In the genomic region with DNA sequence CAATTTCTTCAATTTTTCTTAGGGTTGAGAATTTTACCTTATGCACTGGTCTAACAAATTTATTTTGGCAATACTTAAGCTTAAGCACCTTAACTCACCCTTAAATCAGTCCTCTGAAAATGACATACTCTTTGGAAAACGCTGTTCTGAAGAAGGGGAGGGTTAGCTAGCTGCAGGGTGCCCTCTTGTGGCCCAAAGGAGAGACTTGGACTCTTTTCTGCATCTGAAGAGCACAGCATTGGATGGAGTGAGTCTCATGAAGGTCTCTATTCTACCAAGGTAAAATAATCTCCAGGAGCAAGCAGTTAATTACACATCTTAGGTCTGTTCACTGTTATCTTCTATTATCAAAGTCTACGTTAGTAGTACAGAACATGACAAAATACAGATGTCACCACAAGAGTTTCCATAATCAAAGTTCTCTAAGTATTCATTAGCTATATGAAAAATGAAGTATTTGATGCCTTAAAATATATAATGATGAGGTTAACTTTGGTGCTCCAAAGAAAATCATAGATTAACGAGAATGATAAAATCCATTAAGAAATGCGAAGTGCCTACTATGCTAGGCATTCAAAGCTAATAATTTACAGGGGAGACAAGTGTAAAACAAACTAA, we compare ENCODE assay signal across 1 cellular context.
TF ChIP-seq lines count a peak whose summit lies in the region.

No MANE protein-coding gene starts in this region.

TF ChIP-seq in WTC11, 78 proteins besides CTCF, POLR2A, EP300 and RAD21 (continued from another document):
- TF ChIP-seq ESRRA (CRISPR knock-in tag; IDR thresholded peaks at IDR 0.05; ENCODE audit: borderline replicate concordance): no peak
- TF ChIP-seq, protein P1, sequence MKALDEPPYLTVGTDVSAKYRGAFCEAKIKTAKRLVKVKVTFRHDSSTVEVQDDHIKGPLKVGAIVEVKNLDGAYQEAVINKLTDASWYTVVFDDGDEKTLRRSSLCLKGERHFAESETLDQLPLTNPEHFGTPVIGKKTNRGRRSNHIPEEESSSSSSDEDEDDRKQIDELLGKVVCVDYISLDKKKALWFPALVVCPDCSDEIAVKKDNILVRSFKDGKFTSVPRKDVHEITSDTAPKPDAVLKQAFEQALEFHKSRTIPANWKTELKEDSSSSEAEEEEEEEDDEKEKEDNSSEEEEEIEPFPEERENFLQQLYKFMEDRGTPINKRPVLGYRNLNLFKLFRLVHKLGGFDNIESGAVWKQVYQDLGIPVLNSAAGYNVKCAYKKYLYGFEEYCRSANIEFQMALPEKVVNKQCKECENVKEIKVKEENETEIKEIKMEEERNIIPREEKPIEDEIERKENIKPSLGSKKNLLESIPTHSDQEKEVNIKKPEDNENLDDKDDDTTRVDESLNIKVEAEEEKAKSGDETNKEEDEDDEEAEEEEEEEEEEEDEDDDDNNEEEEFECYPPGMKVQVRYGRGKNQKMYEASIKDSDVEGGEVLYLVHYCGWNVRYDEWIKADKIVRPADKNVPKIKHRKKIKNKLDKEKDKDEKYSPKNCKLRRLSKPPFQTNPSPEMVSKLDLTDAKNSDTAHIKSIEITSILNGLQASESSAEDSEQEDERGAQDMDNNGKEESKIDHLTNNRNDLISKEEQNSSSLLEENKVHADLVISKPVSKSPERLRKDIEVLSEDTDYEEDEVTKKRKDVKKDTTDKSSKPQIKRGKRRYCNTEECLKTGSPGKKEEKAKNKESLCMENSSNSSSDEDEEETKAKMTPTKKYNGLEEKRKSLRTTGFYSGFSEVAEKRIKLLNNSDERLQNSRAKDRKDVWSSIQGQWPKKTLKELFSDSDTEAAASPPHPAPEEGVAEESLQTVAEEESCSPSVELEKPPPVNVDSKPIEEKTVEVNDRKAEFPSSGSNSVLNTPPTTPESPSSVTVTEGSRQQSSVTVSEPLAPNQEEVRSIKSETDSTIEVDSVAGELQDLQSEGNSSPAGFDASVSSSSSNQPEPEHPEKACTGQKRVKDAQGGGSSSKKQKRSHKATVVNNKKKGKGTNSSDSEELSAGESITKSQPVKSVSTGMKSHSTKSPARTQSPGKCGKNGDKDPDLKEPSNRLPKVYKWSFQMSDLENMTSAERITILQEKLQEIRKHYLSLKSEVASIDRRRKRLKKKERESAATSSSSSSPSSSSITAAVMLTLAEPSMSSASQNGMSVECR (CRISPR knock-in tag; IDR thresholded peaks at IDR 0.05; ENCODE audit: borderline replicate concordance): no peak
- TF ChIP-seq TCF7 (CRISPR knock-in tag; IDR thresholded peaks at IDR 0.05; ENCODE audit: low read depth): no peak
- TF ChIP-seq, protein P2, sequence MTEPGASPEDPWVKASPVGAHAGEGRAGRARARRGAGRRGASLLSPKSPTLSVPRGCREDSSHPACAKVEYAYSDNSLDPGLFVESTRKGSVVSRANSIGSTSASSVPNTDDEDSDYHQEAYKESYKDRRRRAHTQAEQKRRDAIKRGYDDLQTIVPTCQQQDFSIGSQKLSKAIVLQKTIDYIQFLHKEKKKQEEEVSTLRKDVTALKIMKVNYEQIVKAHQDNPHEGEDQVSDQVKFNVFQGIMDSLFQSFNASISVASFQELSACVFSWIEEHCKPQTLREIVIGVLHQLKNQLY (CRISPR knock-in tag; IDR thresholded peaks at IDR 0.05): no peak
- TF ChIP-seq RELA (CRISPR knock-in tag; IDR thresholded peaks at IDR 0.05; ENCODE audit: borderline replicate concordance): no peak
- no peak for TF ChIP-seq SMAD3 (CRISPR knock-in tag; IDR thresholded peaks at IDR 0.05; ENCODE audit: borderline replicate concordance)
- no peak for TF ChIP-seq KAT7 (CRISPR knock-in tag; IDR thresholded peaks at IDR 0.05; ENCODE audit: borderline replicate concordance)
- TF ChIP-seq, protein P3, sequence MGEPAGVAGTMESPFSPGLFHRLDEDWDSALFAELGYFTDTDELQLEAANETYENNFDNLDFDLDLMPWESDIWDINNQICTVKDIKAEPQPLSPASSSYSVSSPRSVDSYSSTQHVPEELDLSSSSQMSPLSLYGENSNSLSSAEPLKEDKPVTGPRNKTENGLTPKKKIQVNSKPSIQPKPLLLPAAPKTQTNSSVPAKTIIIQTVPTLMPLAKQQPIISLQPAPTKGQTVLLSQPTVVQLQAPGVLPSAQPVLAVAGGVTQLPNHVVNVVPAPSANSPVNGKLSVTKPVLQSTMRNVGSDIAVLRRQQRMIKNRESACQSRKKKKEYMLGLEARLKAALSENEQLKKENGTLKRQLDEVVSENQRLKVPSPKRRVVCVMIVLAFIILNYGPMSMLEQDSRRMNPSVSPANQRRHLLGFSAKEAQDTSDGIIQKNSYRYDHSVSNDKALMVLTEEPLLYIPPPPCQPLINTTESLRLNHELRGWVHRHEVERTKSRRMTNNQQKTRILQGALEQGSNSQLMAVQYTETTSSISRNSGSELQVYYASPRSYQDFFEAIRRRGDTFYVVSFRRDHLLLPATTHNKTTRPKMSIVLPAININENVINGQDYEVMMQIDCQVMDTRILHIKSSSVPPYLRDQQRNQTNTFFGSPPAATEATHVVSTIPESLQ (CRISPR knock-in tag; IDR thresholded peaks at IDR 0.05): no peak
- TF ChIP-seq, protein P4, sequence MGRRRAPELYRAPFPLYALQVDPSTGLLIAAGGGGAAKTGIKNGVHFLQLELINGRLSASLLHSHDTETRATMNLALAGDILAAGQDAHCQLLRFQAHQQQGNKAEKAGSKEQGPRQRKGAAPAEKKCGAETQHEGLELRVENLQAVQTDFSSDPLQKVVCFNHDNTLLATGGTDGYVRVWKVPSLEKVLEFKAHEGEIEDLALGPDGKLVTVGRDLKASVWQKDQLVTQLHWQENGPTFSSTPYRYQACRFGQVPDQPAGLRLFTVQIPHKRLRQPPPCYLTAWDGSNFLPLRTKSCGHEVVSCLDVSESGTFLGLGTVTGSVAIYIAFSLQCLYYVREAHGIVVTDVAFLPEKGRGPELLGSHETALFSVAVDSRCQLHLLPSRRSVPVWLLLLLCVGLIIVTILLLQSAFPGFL (CRISPR knock-in tag; IDR thresholded peaks at IDR 0.05; ENCODE audit: borderline replicate concordance): no peak
- no peak for TF ChIP-seq SP1 (CRISPR knock-in tag; conservative IDR thresholded peaks at IDR 0.05)
- TF ChIP-seq, protein P5, sequence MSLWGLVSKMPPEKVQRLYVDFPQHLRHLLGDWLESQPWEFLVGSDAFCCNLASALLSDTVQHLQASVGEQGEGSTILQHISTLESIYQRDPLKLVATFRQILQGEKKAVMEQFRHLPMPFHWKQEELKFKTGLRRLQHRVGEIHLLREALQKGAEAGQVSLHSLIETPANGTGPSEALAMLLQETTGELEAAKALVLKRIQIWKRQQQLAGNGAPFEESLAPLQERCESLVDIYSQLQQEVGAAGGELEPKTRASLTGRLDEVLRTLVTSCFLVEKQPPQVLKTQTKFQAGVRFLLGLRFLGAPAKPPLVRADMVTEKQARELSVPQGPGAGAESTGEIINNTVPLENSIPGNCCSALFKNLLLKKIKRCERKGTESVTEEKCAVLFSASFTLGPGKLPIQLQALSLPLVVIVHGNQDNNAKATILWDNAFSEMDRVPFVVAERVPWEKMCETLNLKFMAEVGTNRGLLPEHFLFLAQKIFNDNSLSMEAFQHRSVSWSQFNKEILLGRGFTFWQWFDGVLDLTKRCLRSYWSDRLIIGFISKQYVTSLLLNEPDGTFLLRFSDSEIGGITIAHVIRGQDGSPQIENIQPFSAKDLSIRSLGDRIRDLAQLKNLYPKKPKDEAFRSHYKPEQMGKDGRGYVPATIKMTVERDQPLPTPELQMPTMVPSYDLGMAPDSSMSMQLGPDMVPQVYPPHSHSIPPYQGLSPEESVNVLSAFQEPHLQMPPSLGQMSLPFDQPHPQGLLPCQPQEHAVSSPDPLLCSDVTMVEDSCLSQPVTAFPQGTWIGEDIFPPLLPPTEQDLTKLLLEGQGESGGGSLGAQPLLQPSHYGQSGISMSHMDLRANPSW (CRISPR knock-in tag; conservative IDR thresholded peaks at IDR 0.05; ENCODE audit: low read depth): no peak
- no peak for TF ChIP-seq JUN (CRISPR knock-in tag; IDR thresholded peaks at IDR 0.05)
